1 cellular context compared by ENCODE assay signal in genomic region chr18:72648079-72648478, GRCh38.
TF ChIP-seq lines count a peak whose summit lies in the region.

No MANE protein-coding gene starts in this region.

TF ChIP-seq in IMR-90, 13 proteins besides CTCF, POLR2A, EP300 and RAD21 (continued from another document):
- no peak for TF ChIP-seq MAZ (IDR thresholded peaks at IDR 0.05; ENCODE audit: borderline replicate concordance, low read depth, low read length)
TF ChIP-seq in IMR-90: peak in this region for 1.
